14 cellular contexts compared by ENCODE assay signal in the genomic region with DNA sequence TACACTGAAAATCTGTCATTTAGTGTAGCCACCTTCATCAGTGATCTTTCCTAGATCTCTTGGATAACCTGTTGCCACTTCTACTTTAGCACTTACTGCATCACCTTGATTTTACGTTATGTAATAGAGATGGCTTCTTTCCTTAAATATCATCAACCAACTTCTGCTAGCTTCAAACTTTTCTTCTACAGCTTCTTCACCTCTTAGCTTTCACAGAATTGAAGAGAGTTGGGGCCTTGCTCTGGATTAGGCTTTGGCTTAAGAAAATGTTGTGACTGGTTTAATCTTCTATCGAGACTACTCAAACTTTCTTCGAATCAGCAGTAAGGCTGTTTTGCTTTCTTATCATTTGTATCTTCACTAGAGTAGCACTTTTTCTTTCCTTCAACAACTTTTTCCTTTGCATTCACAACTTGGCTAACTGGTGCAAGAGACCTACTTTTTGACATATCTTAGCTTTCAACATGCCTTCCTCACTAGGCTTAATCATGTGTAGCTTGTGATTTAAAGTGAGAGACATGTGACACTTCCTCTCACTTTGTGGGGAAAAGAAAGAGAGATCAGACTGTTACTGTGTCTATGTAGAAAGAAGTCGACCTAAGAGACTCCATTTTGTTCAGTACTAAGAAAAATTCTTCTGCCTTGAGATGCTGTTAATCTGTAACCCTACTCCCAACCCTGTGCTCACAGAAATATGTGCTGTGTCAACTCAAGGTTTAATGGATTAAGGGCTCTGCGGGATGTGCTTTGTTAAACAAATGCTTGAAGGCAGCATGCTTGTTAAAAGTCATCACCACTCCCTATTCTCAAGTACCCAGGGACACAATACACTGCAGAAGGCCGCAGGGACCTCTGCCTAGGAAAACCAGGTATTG.
DNase-seq lines count a peak whose midpoint lies in the region; ATAC-seq and TF ChIP-seq lines count a peak whose summit lies in the region.
"Had no signal": no experiment of that assay in that cellular context is flagged by ENCODE, and none has a peak within 500 bp of the region (broad histone marks: within the 10 kb centered on the region; RNA-seq: fewer than 3 reads in every experiment).

No MANE protein-coding gene starts in this region.

- no CpG with 5 or more reads among the region's 6 CpGs for WGBS in H9 (ENCODE audit: extremely low coverage, insufficient read length, low lambda C conversion rate)

- H4K8ac ChIP-seq in H9 (replicated peaks; ENCODE audit: insufficient read length, low read depth, low read length): no peak overlapping the region

- no peak overlapping the region for H2BK5ac ChIP-seq in H9 (ENCODE audit: insufficient read length, low read length)

- H3K79me2 ChIP-seq in H9 (ENCODE audit: insufficient read depth, low read length): no peaks in the 10 kb centered on the region

- H4K20me1 ChIP-seq in H9 (ENCODE audit: control insufficient read depth, insufficient read depth, insufficient read length): no peaks in the 10 kb centered on the region

- ATAC-seq in esophagus mucosa: no peak

- H4K91ac ChIP-seq in H9 (ENCODE audit: insufficient read length, low read depth, low read length): no peak overlapping the region

- H3K4me3 ChIP-seq in epithelial cell of proximal tubule (ENCODE audit: low read depth, low read length): no peak overlapping the region
- H3K4me3 ChIP-seq in brain microvascular endothelial cell (ENCODE audit: low read depth, low read length): no peak overlapping the region
- H3K4me3 ChIP-seq: ovary, PC-9 had no signal

- no peak overlapping the region for H3K23ac ChIP-seq in H9 (ENCODE audit: insufficient read length, low read depth, low read length)

- no peak overlapping the region for H3K27ac ChIP-seq in H9 (ENCODE audit: insufficient read length, low read depth, low read length)
- no peak overlapping the region for H3K27ac ChIP-seq in brain microvascular endothelial cell
- H3K27ac ChIP-seq: ovary, PC-9 had no signal

- no peak overlapping the region for H4K5ac ChIP-seq in H9 (ENCODE audit: insufficient read length, low read depth, low read length)

- H3K9ac ChIP-seq in H9 (ENCODE audit: extremely low read depth, insufficient read length, low read length): no peak overlapping the region

- no peaks in the 10 kb centered on the region; the same call in 1 of the 2 replicates for H3K27me3 ChIP-seq in H9 (ENCODE audit: insufficient read depth, low read length)
- H3K27me3 ChIP-seq in brain microvascular endothelial cell (replicated peaks): no peaks in the 10 kb centered on the region
- H3K27me3 ChIP-seq: ovary had no signal

- H3K23me2 ChIP-seq in H9 (ENCODE audit: insufficient read length, low read depth, low read length, poor library complexity, severe bottlenecking): no peaks in the 10 kb centered on the region

- H3T11ph ChIP-seq in H9 (ENCODE audit: low read length): no peak overlapping the region

- H2BK12ac ChIP-seq in H9 (ENCODE audit: insufficient read length, low read depth, low read length): no peak overlapping the region

- no peak overlapping the region for H2BK120ac ChIP-seq in H9 (ENCODE audit: low read depth, low read length, poor library complexity, severe bottlenecking)

- TF ChIP-seq CTCF in H9 (conservative IDR thresholded peaks at IDR 0.05) (no peak), epithelial cell of proximal tubule (conservative IDR thresholded peaks at IDR 0.05; ENCODE audit: low read depth, low read length) (no peak), nephron progenitor cell (IDR thresholded peaks at IDR 0.05) (no peak), brain microvascular endothelial cell (IDR thresholded peaks at IDR 0.05; ENCODE audit: low read depth, low read length, missing control alignments) (no peak)

- H3K27me3 Mint-ChIP-seq in H9 (ENCODE audit: low read depth) (peaks cover 25% of the 10 kb centered on the region), nephron progenitor cell (ENCODE audit: low read depth, poor library complexity) (no peaks in the 10 kb centered on the region)

- no peak overlapping the region for H3K14ac ChIP-seq in H9 (ENCODE audit: insufficient read depth, low read length)

- no peak overlapping the region for H3K18ac ChIP-seq in H9 (ENCODE audit: insufficient read length, low read depth, low read length)

- peak; percentile 79 for DNase-seq in H9
- DNase-seq in NCI-H69 (lab: John Stamatoyannopoulos, UW): peak; percentile 35
- peak; percentile 89 for DNase-seq in epithelial cell of proximal tubule (ENCODE audit: low read depth)
- no peak for DNase-seq in nephron progenitor cell
- DNase-seq in brain microvascular endothelial cell: no peak
- no peak for DNase-seq in activated effector memory CD4-positive, alpha-beta T cell treated with Interleukin-2 at 50 U/mL for 16 hours
- DNase-seq in NCI-H2081 (lab: John Stamatoyannopoulos, UW): no peak
- DNase-seq: dermis blood vessel endothelial cell; NCI-H146; ovary; PC-9; stimulated activated naive CD4-positive, alpha-beta T cell treated with Interleukin-2 at 50 U/mL for 16 hours had no signal

- peak overlapping the region; percentile 66 to 90 (median 89); a peak in 6 of 7 replicates for H3K27ac Mint-ChIP-seq in H9
- H3K27ac Mint-ChIP-seq in nephron progenitor cell: peak overlapping the region; percentile 25
- H3K27ac Mint-ChIP-seq: activated naive CD4-positive, alpha-beta T cell treated with anti-CD3 and anti-CD28 coated beads, Interleukin-2, amount 50 U/mL, for 72 hours had no signal

- in situ Hi-C loops in brain microvascular endothelial cell (cut with HindIII; ENCODE audit: low pct_ligation_motif_present, low sequenced_read_pairs): no loop called here

- no peaks in the 10 kb centered on the region for H3K9me3 ChIP-seq in H9 (ENCODE audit: control insufficient read depth, low read depth, low read length)
- H3K9me3 ChIP-seq: ovary had no signal

- H3K4me2 ChIP-seq in H9 (ENCODE audit: insufficient read depth, insufficient read length, low read length): peak overlapping the region; percentile 35
- H3K4me2 ChIP-seq: PC-9 had no signal

- no peaks in the 10 kb centered on the region for H3K79me1 ChIP-seq in H9 (ENCODE audit: insufficient read depth, low read depth, low read length, poor library complexity, severe bottlenecking)

- H3K4me3 Mint-ChIP-seq in H9: peak overlapping the region in 1 of 2 experiments; percentile 41; a peak in 2 of 5 replicates
- H3K4me3 Mint-ChIP-seq in nephron progenitor cell: no peak overlapping the region

- peaks cover 6% of the 10 kb centered on the region; the same call in 1 of the 2 replicates for H3K4me1 ChIP-seq in H9 (ENCODE audit: insufficient read depth, low read length)

- H3K4me1 Mint-ChIP-seq in H9 (peaks cover 50 to 57% of the 10 kb centered on the region in 2 experiments), nephron progenitor cell (peaks cover 25% of the 10 kb centered on the region)

- no peak overlapping the region for H3K4ac ChIP-seq in H9 (ENCODE audit: low read depth, low read length)

- H3K36me3 ChIP-seq in brain microvascular endothelial cell (replicated peaks): no peaks in the 10 kb centered on the region
- H3K36me3 ChIP-seq: ovary had no signal

- H2BK15ac ChIP-seq in H9 (ENCODE audit: low read depth, low read length): no peak overlapping the region

- no peak overlapping the region for H2AK5ac ChIP-seq in H9 (ENCODE audit: insufficient read length, low read length)

- H2BK20ac ChIP-seq in H9 (ENCODE audit: low read depth, low read length, poor library complexity, severe bottlenecking): no peak overlapping the region

- H2AFZ ChIP-seq in H9 (ENCODE audit: low read length): no peak overlapping the region
- H2AFZ ChIP-seq: PC-9 had no signal

- H3K36me3 Mint-ChIP-seq in H9 (ENCODE audit: insufficient read depth in 1 of 3, low read depth in 3 of 3): peaks cover 0 to 10% (median 0%) of the 10 kb centered on the region in 3 experiments; a peak in 2 of 7 replicates
- H3K36me3 Mint-ChIP-seq in nephron progenitor cell (ENCODE audit: low read depth): peaks cover 6% of the 10 kb centered on the region
- H3K36me3 Mint-ChIP-seq: activated naive CD4-positive, alpha-beta T cell treated with anti-CD3 and anti-CD28 coated beads, Interleukin-2, amount 50 U/mL, for 72 hours had no signal

- no peak overlapping the region for H3K56ac ChIP-seq in H9 (ENCODE audit: insufficient read length, low read depth, low read length)

- H3K9me3 Mint-ChIP-seq in H9 (no peaks in the 10 kb centered on the region; a peak in 2 of 5 replicates), nephron progenitor cell (peaks cover 28% of the 10 kb centered on the region)
- H3K9me3 Mint-ChIP-seq: activated naive CD4-positive, alpha-beta T cell treated with anti-CD3 and anti-CD28 coated beads, Interleukin-2, amount 50 U/mL, for 72 hours had no signal

Comparison
In these comparisons a context has a peak if more than half of its experiments do, and no peak if none do; other contexts are left out.
1. DNase-seq: peak in H9 (single experiment), NCI-H69 (single experiment) and epithelial cell of proximal tubule (single experiment); none in nephron progenitor cell (single experiment), brain microvascular endothelial cell (single experiment), activated effector memory CD4-positive, alpha-beta T cell treated with Interleukin-2 at 50 U/mL for 16 hours (single experiment) and NCI-H2081 (0 of 2).